ENCODE assay signal across 8 cellular contexts in genomic region chr2:177785143-177785542, GRCh38.
DNase-seq lines count a peak whose midpoint lies in the region; ATAC-seq and TF ChIP-seq lines count a peak whose summit lies in the region.
"Not testable (repeated sequence)": the region's sequence is repeated elsewhere in the genome, so short reads cannot be mapped to it uniquely, and the experiment has no call there.

No MANE protein-coding gene starts in this region.

- DNase-seq in AG09309 (ENCODE audit: low read depth) (peak; percentile 76), HPDE6-E6E7 (ENCODE audit: extremely low spot score) (peak; percentile 15), NB4 (ENCODE audit: low read depth) (peak; percentile 23), MCF 10A (ENCODE audit: unreplicated experiment) (peak; percentile 24), fibroblast of peridontal ligament (ENCODE audit: extremely low read depth) (peak; percentile 81)
- not testable (repeated sequence) for DNase-seq in T-helper 2 cell treated with Interferon-gamma antibody and Interleukin-4, amounts not matched to agents 5 μg/mL and 100 μg/mL, for 36 hours (ENCODE audit: low spot score); left lobe of liver (ENCODE audit: low spot score); psoas muscle

- 47 to 74% (median 67%) methylated on average over 5 to 6 of the region's 6 CpGs for WGBS in psoas muscle, 3 donors

- H3K27ac Mint-ChIP-seq in T-helper 2 cell treated with Interferon-gamma antibody and Interleukin-4, amounts not matched to agents 5 μg/mL and 100 μg/mL, for 36 hours; MCF 10A (ENCODE audit: low read depth, unreplicated experiment): not testable (repeated sequence)

- H3K27me3 Mint-ChIP-seq in T-helper 2 cell treated with Interferon-gamma antibody and Interleukin-4, amounts not matched to agents 5 μg/mL and 100 μg/mL, for 36 hours (ENCODE audit: low read depth); MCF 10A (ENCODE audit: insufficient read depth, unreplicated experiment): not testable (repeated sequence)

- ATAC-seq in left lobe of liver (peak; percentile 37), psoas muscle (peak in 2 of 4 donors; percentile 73 to 77)

- peak overlapping the region; percentile 2 for H3K4me3 Mint-ChIP-seq in T-helper 2 cell treated with Interferon-gamma antibody and Interleukin-4, amounts not matched to agents 5 μg/mL and 100 μg/mL, for 36 hours
- not testable (repeated sequence) for H3K4me3 Mint-ChIP-seq in MCF 10A (ENCODE audit: unreplicated experiment)

- CTCF ChIA-PET in MCF 10A (lab: Yijun Ruan, JAX), result not testable (repeated sequence)

- TF ChIP-seq CTCF in AG09309 (IDR thresholded peaks at IDR 0.05; ENCODE audit: control insufficient read depth, insufficient read depth, low read depth, low read length, missing control alignments); NB4 (IDR thresholded peaks at IDR 0.05; ENCODE audit: low read depth, low read length); MCF 10A (IDR thresholded peaks at IDR 0.05; ENCODE audit: unreplicated experiment); psoas muscle (IDR thresholded peaks at IDR 0.05): not testable (repeated sequence)

- not testable (repeated sequence) for H3K36me3 Mint-ChIP-seq in T-helper 2 cell treated with Interferon-gamma antibody and Interleukin-4, amounts not matched to agents 5 μg/mL and 100 μg/mL, for 36 hours (ENCODE audit: low read depth); MCF 10A (ENCODE audit: insufficient read depth, unreplicated experiment)

- POLR2A ChIA-PET in MCF 10A (lab: Yijun Ruan, JAX), result not testable (repeated sequence)

- TF ChIP-seq POLR2A in NB4 (IDR thresholded peaks at IDR 0.05; ENCODE audit: extremely low read depth, insufficient read length), result not testable (repeated sequence)

- H3K27me3 ChIP-seq in psoas muscle (ENCODE audit: insufficient read depth in 3 of 3, low read length in 2 of 3), result not testable (repeated sequence)

- not testable (repeated sequence) for H3K9me3 ChIP-seq in psoas muscle

- not testable (repeated sequence) for BruUV-seq in MCF 10A (replicated peaks; lab: Mats Ljungman, UMichigan)

- H3K4me3 ChIP-seq in AG09309 (ENCODE audit: control insufficient read depth, low read depth, low read length); NB4 (ENCODE audit: low read depth, low read length); psoas muscle: not testable (repeated sequence)

- H3K27ac ChIP-seq in psoas muscle, result peak overlapping the region; percentile 69

- not testable (repeated sequence) for H3K9me3 Mint-ChIP-seq in T-helper 2 cell treated with Interferon-gamma antibody and Interleukin-4, amounts not matched to agents 5 μg/mL and 100 μg/mL, for 36 hours; MCF 10A (ENCODE audit: unreplicated experiment)

- intact Hi-C loops in MCF 10A (cut with micrococcal nuclease); psoas muscle (cut with DNase I): not testable (repeated sequence)

- H3K4me1 ChIP-seq in psoas muscle, result peaks cover 17% of the 10 kb centered on the region

- H3K36me3 ChIP-seq in psoas muscle (ENCODE audit: insufficient read depth in 1 of 2, low read depth in 1 of 2), result not testable (repeated sequence)

- peaks cover 27% of the 10 kb centered on the region for H3K4me1 Mint-ChIP-seq in T-helper 2 cell treated with Interferon-gamma antibody and Interleukin-4, amounts not matched to agents 5 μg/mL and 100 μg/mL, for 36 hours (ENCODE audit: low read depth)
- not testable (repeated sequence) for H3K4me1 Mint-ChIP-seq in MCF 10A (ENCODE audit: insufficient read depth, unreplicated experiment)
